26 cellular contexts compared by ENCODE assay signal in genomic region chrX:39157006-39157405, GRCh38.
"Had no signal": no experiment of that assay in that cellular context is flagged by ENCODE, and none has a peak within 500 bp of the region (broad histone marks: within the 10 kb centered on the region; RNA-seq: fewer than 3 reads in every experiment).

No MANE protein-coding gene starts in this region.

- H3K27ac ChIP-seq: coronary artery, esophagus muscularis mucosa, lower lobe of right lung, neural progenitor cell, prostate gland, right atrium auricular region, suprapubic skin, transverse colon, upper lobe of right lung, uterus had no signal

- H3K4me3 ChIP-seq: coronary artery, esophagus muscularis mucosa, lower lobe of right lung, mucosa of descending colon, neural progenitor cell, prostate gland, right atrium auricular region, smooth muscle cell, suprapubic skin, transverse colon, upper lobe of right lung, uterus had no signal

- DNase-seq: dermis blood vessel endothelial cell; effector memory CD4-positive, alpha-beta T cell; foreskin melanocyte; hypothalamus; kidney glomerular epithelial cell; left ventricle myocardium superior; lower lobe of right lung; mucosa of descending colon; naive thymus-derived CD4-positive, alpha-beta T cell; stimulated activated CD4-positive, alpha-beta T cell treated with anti-CD3 and anti-CD28 coated beads, Interleukin-12 subunit alpha, Interleukin-12 subunit beta, amount 100 ng/mL, for 4 hours; stimulated activated CD4-positive, alpha-beta T cell treated with anti-CD3 and anti-CD28 coated beads, Interleukin-1b, Interleukin-23, amount 100 ng/mL, for 48 hours; stimulated activated CD4-positive, alpha-beta T cell treated with anti-CD3 and anti-CD28 coated beads, Interleukin-4, amount 100 ng/mL, for 1 hour; stimulated activated CD8-positive, alpha-beta memory T cell treated with anti-CD3 and anti-CD28 coated beads, Interleukin-4, amount 100 ng/mL, for 48 hours; stimulated activated naive CD4-positive, alpha-beta T cell; stimulated activated naive CD8-positive, alpha-beta T cell treated with anti-CD3 and anti-CD28 coated beads, Interleukin-15, amount 100 ng/mL, for 72 hours; transverse colon; upper lobe of right lung; uterus had no signal

- H3K9me3 ChIP-seq: esophagus muscularis mucosa, lower lobe of right lung, mucosa of descending colon, prostate gland, right atrium auricular region, suprapubic skin, transverse colon, upper lobe of right lung, uterus had no signal

- H3K9ac ChIP-seq: neural progenitor cell had no signal

- H3K36me3 ChIP-seq: esophagus muscularis mucosa, lower lobe of right lung, neural progenitor cell, prostate gland, right atrium auricular region, suprapubic skin, transverse colon, upper lobe of right lung, uterus had no signal

- H3K27me3 ChIP-seq: right atrium auricular region, suprapubic skin, transverse colon, upper lobe of right lung, uterus had no signal

- H2AFZ ChIP-seq: neural progenitor cell had no signal

- H3K4me2 ChIP-seq: neural progenitor cell, smooth muscle cell had no signal

- H3K4me1 ChIP-seq: esophagus muscularis mucosa, lower lobe of right lung, neural progenitor cell, prostate gland, right atrium auricular region, upper lobe of right lung, uterus had no signal

- FAIRE-seq: endothelial cell of umbilical vein had no signal
